ENCODE assay signal across 31 cellular contexts in the genomic region with DNA sequence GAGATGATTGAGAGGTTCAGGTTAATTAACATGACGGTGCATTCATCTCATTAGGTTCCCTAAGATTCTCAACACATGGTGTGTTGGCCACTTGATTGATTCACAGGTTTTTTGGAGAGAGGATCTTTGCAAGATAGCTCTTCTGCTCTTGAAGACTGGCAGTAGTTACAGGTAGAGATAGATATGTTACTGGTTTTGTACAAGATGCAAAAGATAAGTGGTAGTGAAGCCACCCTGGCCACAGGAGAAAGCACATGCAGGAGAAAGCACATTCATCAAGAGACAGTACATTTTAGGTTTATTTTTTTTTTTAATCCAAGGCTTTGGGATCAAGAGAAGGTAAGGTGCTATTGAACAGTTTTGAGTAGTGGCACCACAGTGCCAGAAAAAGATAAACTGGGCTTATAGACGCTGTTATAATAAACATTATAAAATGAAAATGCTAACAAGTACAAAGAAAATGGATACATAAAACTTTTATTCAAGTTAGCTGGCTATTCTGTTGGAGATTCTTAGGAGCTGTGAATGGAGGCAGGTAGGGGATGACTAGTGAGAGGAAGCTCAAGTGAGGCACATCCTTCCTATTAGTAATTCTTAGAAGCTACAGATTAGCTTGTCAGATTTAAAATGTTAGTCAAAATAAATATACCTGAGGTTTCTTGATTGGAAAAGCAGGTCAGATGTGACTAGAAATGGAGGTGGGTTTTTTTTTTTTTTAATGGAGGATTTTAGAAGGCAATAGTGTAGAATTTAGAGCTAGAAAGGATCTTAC. TPM values are rescaled to one million over a fixed set of nuclear protein-coding genes. Genes with fewer than 3 reads are reported as not detected.
DNase-seq lines count a peak whose midpoint lies in the region; ATAC-seq and TF ChIP-seq lines count a peak whose summit lies in the region.
"Had no signal": no experiment of that assay in that cellular context is flagged by ENCODE, and none has a peak within 500 bp of the region (broad histone marks: within the 10 kb centered on the region; RNA-seq: fewer than 3 reads in every experiment).

No MANE protein-coding gene starts in this region.

- peak overlapping the region; percentile 35 to 83 for H3K4me3 Mint-ChIP-seq in activated T-cell treated with anti-CD3 and anti-CD28 coated beads, Interleukin-2, amount 50 U/mL, for 72 hours
- H3K4me3 Mint-ChIP-seq in activated T-helper 17 cell treated with anti-CD3 and anti-CD28 coated beads, Interleukin-2, amount 50 U/mL, for 72 hours, result peak overlapping the region; percentile 49
- peak overlapping the region in 5 of 10 donors; percentile 3 to 46 (median 27) for H3K4me3 Mint-ChIP-seq in naive thymus-derived CD4-positive, alpha-beta T cell
- H3K4me3 Mint-ChIP-seq: H9 had no signal

- CTCF ChIA-PET in HEK293 (lab: Yijun Ruan, JAX), result no interaction called here
- CTCF ChIA-PET in naive thymus-derived CD4-positive, alpha-beta T cell (lab: Charles Lee), result interaction anchor here (0.7 to 1.0 kb wide), 2 partner anchors 85 to 310 kb away, joined by 3 to 4 read pairs; no protein-coding TSS in a partner anchor

- peak overlapping the region; percentile 97 for H3K27ac Mint-ChIP-seq in activated T-cell treated with anti-CD3 and anti-CD28 coated beads, Interleukin-2, amount 50 U/mL, for 72 hours
- H3K27ac Mint-ChIP-seq in activated T-helper 17 cell treated with anti-CD3 and anti-CD28 coated beads, Interleukin-2, amount 50 U/mL, for 72 hours, result peak overlapping the region; percentile 74
- peak overlapping the region in 6 of 9 donors; percentile 2 to 71 (median 20) for H3K27ac Mint-ChIP-seq in naive thymus-derived CD4-positive, alpha-beta T cell
- H3K27ac Mint-ChIP-seq: H9 had no signal

- H3K4me1 Mint-ChIP-seq in activated T-cell treated with anti-CD3 and anti-CD28 coated beads, Interleukin-2, amount 50 U/mL, for 72 hours (ENCODE audit: low read depth), result peaks cover 70% of the 10 kb centered on the region
- peaks cover 43% of the 10 kb centered on the region for H3K4me1 Mint-ChIP-seq in activated T-helper 17 cell treated with anti-CD3 and anti-CD28 coated beads, Interleukin-2, amount 50 U/mL, for 72 hours
- H3K4me1 Mint-ChIP-seq in naive thymus-derived CD4-positive, alpha-beta T cell, result peaks cover 54 to 75% (median 72%) of the 10 kb centered on the region in 7 donors

- no peaks in the 10 kb centered on the region for H3K4me1 ChIP-seq in HEK293 (ENCODE audit: control insufficient read depth, insufficient read depth, low read length)
- H3K4me1 ChIP-seq in naive thymus-derived CD4-positive, alpha-beta T cell (ENCODE audit: control insufficient read depth in 2 of 2, insufficient read depth in 2 of 2, low read length in 2 of 2), result peaks cover 23 to 26% of the 10 kb centered on the region in 2 donors

- peaks cover 2% of the 10 kb centered on the region in 2 donors for H3K9me3 Mint-ChIP-seq in activated T-cell treated with anti-CD3 and anti-CD28 coated beads, Interleukin-2, amount 50 U/mL, for 72 hours
- H3K9me3 Mint-ChIP-seq in activated T-helper 17 cell treated with anti-CD3 and anti-CD28 coated beads, Interleukin-2, amount 50 U/mL, for 72 hours, result no peaks in the 10 kb centered on the region
- H3K9me3 Mint-ChIP-seq in naive thymus-derived CD4-positive, alpha-beta T cell, result peaks cover 0 to 5% (median 0%) of the 10 kb centered on the region in 11 donors
- H3K9me3 Mint-ChIP-seq: naive thymus-derived CD8-positive, alpha-beta T cell had no signal

- H3K36me3 ChIP-seq in HEK293 (ENCODE audit: control insufficient read depth in 2 of 2, insufficient read depth in 1 of 2, low read length in 2 of 2), result peaks cover 0 to 2% of the 10 kb centered on the region in 2 experiments; a peak in 2 of 3 replicates
- peaks cover 0 to 20% (median 0%) of the 10 kb centered on the region in 3 experiments for H3K36me3 ChIP-seq in naive thymus-derived CD4-positive, alpha-beta T cell (ENCODE audit: control insufficient read depth in 2 of 3, insufficient read depth in 3 of 3, low read length in 3 of 3)
- H3K36me3 ChIP-seq: brain microvascular endothelial cell had no signal

- H3K27ac ChIP-seq in HEK293 (ENCODE audit: extremely low read depth, low read depth, low read length), result no peak overlapping the region
- no peak overlapping the region for H3K27ac ChIP-seq in naive thymus-derived CD4-positive, alpha-beta T cell (ENCODE audit: low read depth, low read length)
- H3K27ac ChIP-seq: brain microvascular endothelial cell, dorsolateral prefrontal cortex, esophagus squamous epithelium, foreskin keratinocyte, heart right ventricle, psoas muscle, transverse colon had no signal

- H3K27me3 ChIP-seq in naive thymus-derived CD4-positive, alpha-beta T cell (ENCODE audit: control insufficient read depth in 2 of 2, insufficient read depth in 2 of 2, low read length in 2 of 2), result no peaks in the 10 kb centered on the region
- H3K27me3 ChIP-seq: brain microvascular endothelial cell, dorsolateral prefrontal cortex, esophagus squamous epithelium, foreskin keratinocyte, heart right ventricle, transverse colon had no signal

- H3K36me3 Mint-ChIP-seq in activated T-cell treated with anti-CD3 and anti-CD28 coated beads, Interleukin-2, amount 50 U/mL, for 72 hours (ENCODE audit: insufficient read depth in 2 of 2), result peaks cover 7 to 23% of the 10 kb centered on the region in 2 donors
- peaks cover 87% of the 10 kb centered on the region for H3K36me3 Mint-ChIP-seq in activated T-helper 17 cell treated with anti-CD3 and anti-CD28 coated beads, Interleukin-2, amount 50 U/mL, for 72 hours (ENCODE audit: low read depth)
- H3K36me3 Mint-ChIP-seq in naive thymus-derived CD4-positive, alpha-beta T cell, result peaks cover 7 to 35% (median 28%) of the 10 kb centered on the region in 5 donors

- no peak overlapping the region for H3K4me3 ChIP-seq in HEK293 (ENCODE audit: low read depth, low read length)
- no peak overlapping the region for H3K4me3 ChIP-seq in naive thymus-derived CD4-positive, alpha-beta T cell (ENCODE audit: low read length)
- H3K4me3 ChIP-seq: dorsolateral prefrontal cortex, esophagus squamous epithelium, heart right ventricle, psoas muscle, transverse colon had no signal

- H3K27me3 Mint-ChIP-seq in activated T-cell treated with anti-CD3 and anti-CD28 coated beads, Interleukin-2, amount 50 U/mL, for 72 hours (ENCODE audit: low read depth), result no peaks in the 10 kb centered on the region
- H3K27me3 Mint-ChIP-seq in activated T-helper 17 cell treated with anti-CD3 and anti-CD28 coated beads, Interleukin-2, amount 50 U/mL, for 72 hours, result no peaks in the 10 kb centered on the region
- H3K27me3 Mint-ChIP-seq in naive thymus-derived CD4-positive, alpha-beta T cell, result no peaks in the 10 kb centered on the region
- H3K27me3 Mint-ChIP-seq: naive thymus-derived CD8-positive, alpha-beta T cell had no signal

- TF ChIP-seq CTCF in HEK293 (tag by site-specific recombination; IDR thresholded peaks at IDR 0.05), result no peak

- POLR2A ChIA-PET in HEK293 (lab: Yijun Ruan, JAX), result interaction anchor here (0.6 to 1.2 kb wide), 2 partner anchors 11 to 12 kb away, joined by 3 read pairs; a partner anchor contains a TSS
- POLR2A ChIA-PET in naive thymus-derived CD4-positive, alpha-beta T cell (lab: Charles Lee), result interaction anchor here (1.1 kb wide), 1 partner anchor 11 kb away, joined by 3 read pairs; a partner anchor contains a TSS

- peak; percentile 50 to 80 for ATAC-seq in activated T-cell treated with anti-CD3 and anti-CD28 coated beads, Interleukin-2, amount 50 U/mL, for 72 hours (replicated peaks in 1 of 2)
- peak; percentile 88 for ATAC-seq in activated T-helper 17 cell treated with anti-CD3 and anti-CD28 coated beads, Interleukin-2, amount 50 U/mL, for 72 hours (replicated peaks)
- no peak for ATAC-seq in naive thymus-derived CD4-positive, alpha-beta T cell
- no peak for ATAC-seq in GM18511 (IDR thresholded peaks at IDR 0.05; ENCODE audit: unreplicated experiment)
- no peak for ATAC-seq in HG03135 (IDR thresholded peaks at IDR 0.05; ENCODE audit: unreplicated experiment)
- ATAC-seq: foreskin keratinocyte; heart right ventricle; naive thymus-derived CD8-positive, alpha-beta T cell; PC-3; psoas muscle; sciatic nerve had no signal

- DNase-seq in activated T-cell treated with anti-CD3 and anti-CD28 coated beads, Interleukin-2, amount 50 U/mL, for 72 hours, result no peak
- no peak for DNase-seq in activated T-cell treated with anti-CD3 and anti-CD28 coated beads, Interleukin-2, amount 50 U/mL, for 1 hour
- no peak for DNase-seq in naive thymus-derived CD4-positive, alpha-beta T cell
- no peak for DNase-seq in germinal center (ENCODE audit: low spot score)
- DNase-seq: activated effector memory CD4-positive, alpha-beta T cell treated with Interleukin-2 at 50 U/mL for 16 hours; amniotic stem cell; brain microvascular endothelial cell; dorsolateral prefrontal cortex; esophagus squamous epithelium; foreskin keratinocyte; H9; heart right ventricle; Kasumi-1; kidney glomerular epithelial cell; midbrain; naive thymus-derived CD8-positive, alpha-beta T cell; NCI-H1436; NCI-H2081; NCI-H2227 treated with DMSO at 0.1 percent for 48 hours; NCI-H526; NK-92 treated with Interleukin-12 subunit alpha and Interleukin-12 subunit beta, amount 100 ng/mL, for 24 hours; PC-3; psoas muscle; SK-N-SH; stimulated activated CD8-positive, alpha-beta memory T cell treated with anti-CD3 and anti-CD28 coated beads, Interleukin-4, amount 100 ng/mL, for 48 hours; transverse colon had no signal

- intact Hi-C loops in naive thymus-derived CD4-positive, alpha-beta T cell (cut with micrococcal nuclease), result no loop called here

- no peaks in the 10 kb centered on the region for H3K9me3 ChIP-seq in HEK293 (ENCODE audit: control insufficient read depth, insufficient read depth, low read depth, low read length)
- no peaks in the 10 kb centered on the region for H3K9me3 ChIP-seq in naive thymus-derived CD4-positive, alpha-beta T cell (ENCODE audit: control insufficient read depth in 2 of 3, low read length in 3 of 3)
- H3K9me3 ChIP-seq: esophagus squamous epithelium, heart right ventricle, psoas muscle, SK-N-SH, transverse colon had no signal

TF ChIP-seq in HEK293, 187 proteins besides CTCF, POLR2A, EP300 and RAD21 (continues in another document):
- TF ChIP-seq ZNF169 (tag by site-specific recombination; IDR thresholded peaks at IDR 0.05), result no peak
- TF ChIP-seq, protein P1, sequence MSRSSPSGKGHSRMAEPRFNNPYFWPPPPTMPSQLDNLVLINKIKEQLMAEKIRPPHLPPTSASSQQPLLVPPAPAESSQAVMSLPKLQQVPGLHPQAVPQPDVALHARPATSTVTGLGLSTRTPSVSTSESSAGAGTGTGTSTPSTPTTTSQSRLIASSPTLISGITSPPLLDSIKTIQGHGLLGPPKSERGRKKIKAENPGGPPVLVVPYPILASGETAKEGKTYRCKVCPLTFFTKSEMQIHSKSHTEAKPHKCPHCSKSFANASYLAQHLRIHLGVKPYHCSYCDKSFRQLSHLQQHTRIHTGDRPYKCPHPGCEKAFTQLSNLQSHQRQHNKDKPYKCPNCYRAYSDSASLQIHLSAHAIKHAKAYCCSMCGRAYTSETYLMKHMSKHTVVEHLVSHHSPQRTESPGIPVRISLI (tag by site-specific recombination; IDR thresholded peaks at IDR 0.05), result 0 out of 2 replicates have a peak, but pooled peaks have one; percentile 5

RNA-seq across cellular contexts. Expression of a gene that starts 10.8 kb away (rescaled TPM):
- total RNA-seq in activated T-cell treated with anti-CD3 and anti-CD28 coated beads, Interleukin-2, amount 50 U/mL, for 72 hours, result 100 to 1,000 TPM in 1 of 2 donors, 10 to 100 TPM in 1; 95.9 to 104 TPM
- 100 to 1,000 TPM; 111 to 144 TPM for total RNA-seq in activated T-helper 17 cell treated with anti-CD3 and anti-CD28 coated beads, Interleukin-2, amount 50 U/mL, for 72 hours
- total RNA-seq in naive thymus-derived CD4-positive, alpha-beta T cell, result 100 to 1,000 TPM in 1 of 5 experiments, 10 to 100 TPM in 4; 51.3 to 104 (median 78.1) TPM
- 100 to 1,000 TPM; 174 to 179 TPM for polyA plus RNA-seq in naive thymus-derived CD4-positive, alpha-beta T cell

Comparison
In these comparisons a context has a peak if more than half of its experiments do, and no peak if none do; other contexts are left out.
1. ATAC-seq: peak in activated T-cell treated with anti-CD3 and anti-CD28 coated beads, Interleukin-2, amount 50 U/mL, for 72 hours (2 of 2) and activated T-helper 17 cell treated with anti-CD3 and anti-CD28 coated beads, Interleukin-2, amount 50 U/mL, for 72 hours (single experiment); none in naive thymus-derived CD4-positive, alpha-beta T cell (single experiment), GM18511 (single experiment) and HG03135 (single experiment).
2. H3K27ac Mint-ChIP-seq: peak in every context shown above with its lines; median percentile 97 in activated T-cell treated with anti-CD3 and anti-CD28 coated beads, Interleukin-2, amount 50 U/mL, for 72 hours; 74 in activated T-helper 17 cell treated with anti-CD3 and anti-CD28 coated beads, Interleukin-2, amount 50 U/mL, for 72 hours; 20 in naive thymus-derived CD4-positive, alpha-beta T cell.